ENCODE assay signal across 1 cellular context in genomic region chr12:23753627-23754358, GRCh38.
TF ChIP-seq lines count a peak whose summit lies in the region.

No MANE protein-coding gene starts in this region.

TF ChIP-seq in K562, 482 proteins besides CTCF, POLR2A, EP300 and RAD21 (continued from another document):
- TF ChIP-seq CUX1 (CRISPR knock-in tag; IDR thresholded peaks at IDR 0.05) (no peak), HOXB6 (CRISPR knock-in tag; IDR thresholded peaks at IDR 0.05; ENCODE audit: borderline replicate concordance) (no peak), ELF4 (CRISPR knock-in tag; IDR thresholded peaks at IDR 0.05) (no peak), MIER1 (IDR thresholded peaks at IDR 0.05; ENCODE audit: low read depth) (no peak), RB1 (IDR thresholded peaks at IDR 0.05; ENCODE audit: low read depth) (no peak)
- TF ChIP-seq, protein P1, sequence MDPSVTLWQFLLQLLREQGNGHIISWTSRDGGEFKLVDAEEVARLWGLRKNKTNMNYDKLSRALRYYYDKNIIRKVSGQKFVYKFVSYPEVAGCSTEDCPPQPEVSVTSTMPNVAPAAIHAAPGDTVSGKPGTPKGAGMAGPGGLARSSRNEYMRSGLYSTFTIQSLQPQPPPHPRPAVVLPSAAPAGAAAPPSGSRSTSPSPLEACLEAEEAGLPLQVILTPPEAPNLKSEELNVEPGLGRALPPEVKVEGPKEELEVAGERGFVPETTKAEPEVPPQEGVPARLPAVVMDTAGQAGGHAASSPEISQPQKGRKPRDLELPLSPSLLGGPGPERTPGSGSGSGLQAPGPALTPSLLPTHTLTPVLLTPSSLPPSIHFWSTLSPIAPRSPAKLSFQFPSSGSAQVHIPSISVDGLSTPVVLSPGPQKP (CRISPR knock-in tag; IDR thresholded peaks at IDR 0.05): no peak
